In genomic region chr17:77144227-77144626, GRCh38 we compare ENCODE assay signal across 14 cellular contexts. TPM values are rescaled to one million over a fixed set of nuclear protein-coding genes. Genes with fewer than 3 reads are reported as not detected.
DNase-seq lines count a peak whose midpoint lies in the region; ATAC-seq, FAIRE-seq and TF ChIP-seq lines count a peak whose summit lies in the region.
"Had no signal": no experiment of that assay in that cellular context is flagged by ENCODE, and none has a peak within 500 bp of the region (broad histone marks: within the 10 kb centered on the region; RNA-seq: fewer than 3 reads in every experiment).

No MANE protein-coding gene starts in this region.

- no peaks in the 10 kb centered on the region for H3K9me3 Mint-ChIP-seq in endothelial cell (ENCODE audit: unreplicated experiment)
- H3K9me3 Mint-ChIP-seq in stimulated activated memory B cell treated with anti-CD40 and anti-IgM and Interleukin-4, amounts not matched to agents 10 μg/mL and 1 μg/mL and 100 μg/mL, for 72 hours: no peaks in the 10 kb centered on the region

- DNase-seq in NCI-H526 treated with DMSO at 0.1 percent for 48 hours (lab: John Stamatoyannopoulos, UW) (peak; percentile 60), endothelial cell (ENCODE audit: low spot score) (no peak), DMS 273 treated with DMSO at 0.1 percent for 48 hours (lab: John Stamatoyannopoulos, UW) (no peak), AG08395 (ENCODE audit: low spot score) (no peak), D721Med (ENCODE audit: insufficient read length, low spot score) (no peak)
- DNase-seq: activated CD4-positive, alpha-beta T cell treated with anti-CD3 and anti-CD28 coated beads for 36 hours; activated effector memory CD4-positive, alpha-beta T cell treated with anti-CD3 and anti-CD28 coated beads, Interleukin-2, amount 50 U/mL, for 16 hours; foreskin melanocyte; left colon; NCI-H1694; SIG-M5 had no signal

- peak overlapping the region; percentile 32 for H3K4me3 Mint-ChIP-seq in endothelial cell (ENCODE audit: unreplicated experiment)
- peak overlapping the region; percentile 38 for H3K4me3 Mint-ChIP-seq in stimulated activated memory B cell treated with anti-CD40 and anti-IgM and Interleukin-4, amounts not matched to agents 10 μg/mL and 1 μg/mL and 100 μg/mL, for 72 hours
- H3K4me3 Mint-ChIP-seq: activated CD4-positive, alpha-beta T cell treated with anti-CD3 and anti-CD28 coated beads for 36 hours had no signal

- no peak overlapping the region for H3K9ac ChIP-seq in KMS-11

- H3K4me2 ChIP-seq in KMS-11: peak overlapping the region; percentile 53; the same call in 1 of the 2 replicates

- no peak for TF ChIP-seq CTCF in KMS-11 (conservative IDR thresholded peaks at IDR 0.05; ENCODE audit: low read depth, low read length)
- TF ChIP-seq CTCF in endothelial cell (IDR thresholded peaks at IDR 0.05; ENCODE audit: unreplicated experiment): no peak
- no peak for TF ChIP-seq CTCF in D721Med (IDR thresholded peaks at IDR 0.05; ENCODE audit: insufficient read depth, missing control alignments)

- H3K79me2 ChIP-seq in KMS-11 (ENCODE audit: insufficient read depth, low read depth): peaks cover 51% of the 10 kb centered on the region; the same call in 1 of the 2 replicates

- no peak overlapping the region for H3K27ac Mint-ChIP-seq in endothelial cell (ENCODE audit: unreplicated experiment)
- H3K27ac Mint-ChIP-seq in stimulated activated memory B cell treated with anti-CD40 and anti-IgM and Interleukin-4, amounts not matched to agents 10 μg/mL and 1 μg/mL and 100 μg/mL, for 72 hours: peak overlapping the region; percentile 82
- H3K27ac Mint-ChIP-seq: activated CD4-positive, alpha-beta T cell treated with anti-CD3 and anti-CD28 coated beads for 36 hours had no signal

- no peak overlapping the region for H2AFZ ChIP-seq in KMS-11 (ENCODE audit: low read depth)

- no peak overlapping the region for H3K4me3 ChIP-seq in KMS-11 (IDR thresholded peaks at IDR 0.05; ENCODE audit: insufficient read depth, low read depth, low read length)

- H3K36me3 ChIP-seq in KMS-11 (ENCODE audit: insufficient read depth): no peaks in the 10 kb centered on the region

- no peak for ATAC-seq in stimulated activated memory B cell treated with anti-CD40 and anti-IgM and Interleukin-4, amounts not matched to agents 10 μg/mL and 1 μg/mL and 100 μg/mL, for 72 hours
- ATAC-seq: activated CD4-positive, alpha-beta T cell treated with anti-CD3 and anti-CD28 coated beads for 36 hours; left colon had no signal

- H3K4me1 Mint-ChIP-seq in endothelial cell (ENCODE audit: unreplicated experiment): peaks cover 72% of the 10 kb centered on the region
- peaks cover 80% of the 10 kb centered on the region for H3K4me1 Mint-ChIP-seq in stimulated activated memory B cell treated with anti-CD40 and anti-IgM and Interleukin-4, amounts not matched to agents 10 μg/mL and 1 μg/mL and 100 μg/mL, for 72 hours

- peaks cover 64% of the 10 kb centered on the region for H3K36me3 Mint-ChIP-seq in endothelial cell (ENCODE audit: low read depth, unreplicated experiment)
- H3K36me3 Mint-ChIP-seq in stimulated activated memory B cell treated with anti-CD40 and anti-IgM and Interleukin-4, amounts not matched to agents 10 μg/mL and 1 μg/mL and 100 μg/mL, for 72 hours: peaks cover 58% of the 10 kb centered on the region

- H3K27me3 ChIP-seq in KMS-11 (ENCODE audit: insufficient read depth, low read depth): no peaks in the 10 kb centered on the region
- H3K27me3 ChIP-seq: vagina had no signal

- peaks cover 8% of the 10 kb centered on the region for H3K27me3 Mint-ChIP-seq in endothelial cell (ENCODE audit: unreplicated experiment)
- no peaks in the 10 kb centered on the region for H3K27me3 Mint-ChIP-seq in stimulated activated memory B cell treated with anti-CD40 and anti-IgM and Interleukin-4, amounts not matched to agents 10 μg/mL and 1 μg/mL and 100 μg/mL, for 72 hours
- H3K27me3 Mint-ChIP-seq: activated CD4-positive, alpha-beta T cell treated with anti-CD3 and anti-CD28 coated beads for 36 hours had no signal

- no peak for FAIRE-seq in D721Med (lab: Jason Lieb, UNC)

- no peak overlapping the region for H3K27ac ChIP-seq in KMS-11

- H4K20me1 ChIP-seq in KMS-11 (ENCODE audit: insufficient read depth): no peaks in the 10 kb centered on the region

- H3K4me1 ChIP-seq in KMS-11 (ENCODE audit: low read depth, poor library complexity, severe bottlenecking): peaks cover 81% of the 10 kb centered on the region

RNA-seq across cellular contexts. Expression of gene SEC14L1, which starts 3.5 kb away (rescaled TPM):
- 315 TPM for total RNA-seq in endothelial cell (ENCODE audit: unreplicated experiment)
